12 cellular contexts compared by ENCODE assay signal in the genomic region with DNA sequence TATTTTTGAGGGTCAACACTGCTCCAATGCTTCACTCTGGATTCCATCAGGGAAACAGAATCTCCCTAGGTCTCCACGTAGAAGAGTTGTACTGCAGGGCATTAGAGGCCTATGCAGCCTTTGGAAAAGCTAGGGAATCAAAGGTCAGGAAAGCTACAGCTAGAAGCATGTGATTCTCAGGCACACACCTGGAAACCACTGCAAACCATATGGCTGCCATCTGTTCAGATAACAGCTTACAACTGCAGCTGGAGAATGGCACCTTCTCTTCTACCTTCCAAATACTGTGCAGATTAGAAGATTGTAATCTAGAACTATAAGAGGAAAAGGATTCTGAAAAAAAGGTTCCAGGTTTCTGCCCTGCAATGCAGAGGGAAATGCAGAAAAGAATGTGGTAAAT.
"Had no signal": no experiment of that assay in that cellular context is flagged by ENCODE, and none has a peak within 500 bp of the region (broad histone marks: within the 10 kb centered on the region; RNA-seq: fewer than 3 reads in every experiment).

No MANE protein-coding gene starts in this region.

- H3K36me3 ChIP-seq: stomach, thoracic aorta had no signal

- H3K4me1 ChIP-seq: stomach had no signal

- H3K27me3 ChIP-seq: stomach had no signal

- H3K9me3 ChIP-seq: stomach, thoracic aorta had no signal

- H3K27ac ChIP-seq: coronary artery, stomach, thoracic aorta had no signal

- H3K4me3 ChIP-seq: coronary artery, stomach, thoracic aorta had no signal

- DNase-seq: effector CD4-positive, alpha-beta T cell; foreskin melanocyte; head of caudate nucleus; hippocampal formation; natural killer cell; posterior cingulate gyrus; stimulated activated naive CD4-positive, alpha-beta T cell; stomach; substantia nigra; trophoblast cell had no signal
